Comparison of ENCODE assay signal across 8 cellular contexts in the genomic region with DNA sequence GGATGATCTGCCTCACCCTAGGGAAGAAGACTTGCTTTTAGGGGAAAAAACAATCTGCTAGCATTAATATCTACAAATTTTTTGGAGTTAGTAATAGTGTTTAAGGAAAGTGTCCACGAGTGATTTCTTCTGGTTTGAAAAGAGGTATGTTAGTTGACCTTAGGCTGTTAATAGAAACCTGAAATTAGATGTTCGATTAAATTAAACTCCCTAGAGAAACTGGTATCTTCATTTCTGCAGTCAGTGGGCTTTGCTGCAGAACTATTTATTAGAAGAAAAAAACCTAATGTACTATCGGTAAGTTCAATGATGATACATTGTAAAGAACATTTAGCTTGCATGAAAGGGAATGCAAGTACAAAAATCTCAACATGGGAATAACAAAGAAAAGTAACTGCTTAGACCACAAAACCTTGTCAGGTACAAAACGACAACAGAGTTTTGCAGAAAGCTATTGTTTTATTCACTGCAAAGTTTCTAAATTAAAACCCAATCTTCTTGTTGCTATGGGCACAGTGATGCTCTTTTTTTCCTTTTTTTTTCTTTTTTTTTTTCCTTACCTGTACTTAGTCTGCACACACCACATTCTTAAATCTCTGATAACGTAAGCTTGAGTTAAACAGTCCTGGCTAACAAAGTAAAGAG. TPM values are rescaled to one million over a fixed set of nuclear protein-coding genes. Genes with fewer than 3 reads are reported as not detected.
A peak's percentile ranks its signal among the peaks of the same experiment; 100 is the strongest.
DNase-seq lines count a peak whose midpoint lies in the region; ATAC-seq and TF ChIP-seq lines count a peak whose summit lies in the region.

No MANE protein-coding gene starts in this region.

- intact Hi-C loops in left ventricle myocardium superior (cut with micrococcal nuclease) = no loop called here
- intact Hi-C loops in mucosa of descending colon (cut with DNase I, micrococcal nuclease) = no loop called here
- intact Hi-C loops in uterus (cut with DNase I; ENCODE audit: low total_unique reads) = no loop called here

- H3K4me3 ChIP-seq in cardiac muscle cell = peak overlapping the region; percentile 94
- H3K4me3 ChIP-seq in cardiac fibroblast (replicated peaks in 1 of 2; ENCODE audit: low read depth in 2 of 2, low read length in 2 of 2) = peak overlapping the region; percentile 82 to 97
- H3K4me3 ChIP-seq in mucosa of descending colon = peak overlapping the region; percentile 12
- H3K4me3 ChIP-seq in uterus = peak overlapping the region; percentile 89 to 95
- H3K4me3 ChIP-seq in WERI-Rb-1 (ENCODE audit: low read depth, low read length) = no peak overlapping the region

- no peak for TF ChIP-seq POLR2A in uterus (IDR thresholded peaks at IDR 0.05)

- H3K9me3 ChIP-seq in cardiac muscle cell (ENCODE audit: low read depth) (no peaks in the 10 kb centered on the region), mucosa of descending colon (no peaks in the 10 kb centered on the region), uterus (no peaks in the 10 kb centered on the region), WERI-Rb-1 (ENCODE audit: severe bottlenecking) (no peaks in the 10 kb centered on the region)

- TF ChIP-seq CTCF in cardiac muscle cell (IDR thresholded peaks at IDR 0.05; ENCODE audit: low read depth, low read length) (no peak), cardiac fibroblast (IDR thresholded peaks at IDR 0.05; ENCODE audit: low read depth, low read length) (no peak), mucosa of descending colon (IDR thresholded peaks at IDR 0.05) (no peak), uterus (IDR thresholded peaks at IDR 0.05) (no peak), WERI-Rb-1 (IDR thresholded peaks at IDR 0.05; ENCODE audit: low read depth, low read length) (no peak)

- no peaks in the 10 kb centered on the region for H3K36me3 ChIP-seq in cardiac muscle cell
- peaks cover 4% of the 10 kb centered on the region for H3K36me3 ChIP-seq in mucosa of descending colon (ENCODE audit: low read depth)
- no peaks in the 10 kb centered on the region for H3K36me3 ChIP-seq in uterus
- no peaks in the 10 kb centered on the region for H3K36me3 ChIP-seq in WERI-Rb-1

- ATAC-seq in left ventricle myocardium superior (no peak), mucosa of descending colon (no peak), HG03565 (IDR thresholded peaks at IDR 0.05; ENCODE audit: unreplicated experiment) (no peak)

- H3K4me1 ChIP-seq in cardiac muscle cell (ENCODE audit: low read depth) = peaks cover 33% of the 10 kb centered on the region
- peaks cover 44% of the 10 kb centered on the region for H3K4me1 ChIP-seq in mucosa of descending colon (ENCODE audit: low read depth)
- peaks cover 0 to 20% of the 10 kb centered on the region in 2 donors for H3K4me1 ChIP-seq in uterus

- H3K27ac ChIP-seq in cardiac muscle cell (peak overlapping the region; percentile 83), uterus (peak overlapping the region; percentile 93 to 99), WERI-Rb-1 (no peak overlapping the region)

- H3K27me3 ChIP-seq in cardiac muscle cell (no peaks in the 10 kb centered on the region), uterus (no peaks in the 10 kb centered on the region), WERI-Rb-1 (ENCODE audit: insufficient read depth, low read depth, severe bottlenecking) (no peaks in the 10 kb centered on the region)

- no peak for DNase-seq in cardiac muscle cell (ENCODE audit: low read depth in 1 of 2, low spot score in 1 of 2)
- DNase-seq in left ventricle myocardium superior = no peak
- no peak for DNase-seq in cardiac fibroblast (ENCODE audit: low read depth in 2 of 2)
- no peak for DNase-seq in mucosa of descending colon
- DNase-seq in uterus = no peak
- DNase-seq in WERI-Rb-1 = no peak
- no peak for DNase-seq in activated CD4-positive, CD25-positive, alpha-beta regulatory T cell treated with anti-CD3 and anti-CD28 coated beads, Interleukin-2, amount 50 U/mL, for 72 hours

RNA-seq across cellular contexts. Expression of a gene that starts 2.0 kb away (rescaled TPM):
- 12.1 and 14.9 TPM in 2 replicates for total RNA-seq in cardiac muscle cell
- 11.5 and 24.7 TPM in 2 replicates for polyA plus RNA-seq in cardiac muscle cell
- 17.7 TPM for total RNA-seq in left ventricle myocardium superior
- total RNA-seq in mucosa of descending colon = 100 to 1,000 TPM; 102 to 151 (median 128) TPM
- 10 to 100 TPM; 13.8 to 69.0 (median 41.2) TPM for total RNA-seq in uterus
